In genomic region chr2:69154031-69154430, GRCh38 we compare ENCODE assay signal across 15 cellular contexts.
DNase-seq lines count a peak whose midpoint lies in the region; ATAC-seq and TF ChIP-seq lines count a peak whose summit lies in the region.
"Had no signal": no experiment of that assay in that cellular context is flagged by ENCODE, and none has a peak within 500 bp of the region (broad histone marks: within the 10 kb centered on the region; RNA-seq: fewer than 3 reads in every experiment).

No MANE protein-coding gene starts in this region.

- ATAC-seq in right cardiac atrium: no peak

- H3K27ac ChIP-seq in right cardiac atrium (ENCODE audit: low read length): peak overlapping the region; percentile 6
- peak overlapping the region in 1 of 2 donors; percentile 46 for H3K27ac ChIP-seq in right atrium auricular region
- H3K27ac ChIP-seq in vagina: peak overlapping the region; percentile 59
- H3K27ac ChIP-seq: SJCRH30, VCaP had no signal

- peaks cover 18% of the 10 kb centered on the region for H3K36me3 Mint-ChIP-seq in mesothelial cell of epicardium
- H3K36me3 Mint-ChIP-seq: activated naive CD8-positive, alpha-beta T cell had no signal

- WGBS in right cardiac atrium: 16% methylated on average over 2 of the region's 2 CpGs

- H3K4me3 Mint-ChIP-seq in mesothelial cell of epicardium: no peak overlapping the region
- H3K4me3 Mint-ChIP-seq: activated naive CD8-positive, alpha-beta T cell had no signal

- peaks cover 31% of the 10 kb centered on the region for H3K4me1 Mint-ChIP-seq in mesothelial cell of epicardium

- in situ Hi-C loops in G401 (cut with HindIII; ENCODE audit: low sequenced_read_pairs): no loop called here

- intact Hi-C loops in right cardiac atrium (cut with DNase I) (no loop called here), vagina (cut with DNase I) (loop anchor here (10.0 kb wide), 1 partner anchor 89 kb away; no protein-coding TSS in a partner anchor)

- H3K4me3 ChIP-seq in right cardiac atrium (ENCODE audit: low read length) (no peak overlapping the region), right atrium auricular region (no peak overlapping the region), vagina (no peak overlapping the region)
- H3K4me3 ChIP-seq: SJCRH30 had no signal

- H3K27me3 ChIP-seq in right cardiac atrium (ENCODE audit: control insufficient read depth, insufficient read depth) (no peaks in the 10 kb centered on the region), right atrium auricular region (no peaks in the 10 kb centered on the region), vagina (no peaks in the 10 kb centered on the region)
- H3K27me3 ChIP-seq: SJCRH30 had no signal

- H3K36me3 ChIP-seq in right atrium auricular region (no peaks in the 10 kb centered on the region), vagina (no peaks in the 10 kb centered on the region)

- H3K9me3 Mint-ChIP-seq in mesothelial cell of epicardium: no peaks in the 10 kb centered on the region

- TF ChIP-seq CTCF in right atrium auricular region (IDR thresholded peaks at IDR 0.05) (no peak), mesothelial cell of epicardium (IDR thresholded peaks at IDR 0.05; ENCODE audit: unreplicated experiment) (no peak), vagina (IDR thresholded peaks at IDR 0.05) (no peak)

- DNase-seq in right cardiac atrium (no peak), right atrium auricular region (ENCODE audit: low spot score) (no peak), dedifferentiated amniotic fluid mesenchymal stem cell (ENCODE audit: extremely low spot score) (peak; percentile 51), mesothelial cell of epicardium (ENCODE audit: low spot score in 2 of 2, unreplicated experiment in 2 of 2) (no peak), vagina (ENCODE audit: extremely low spot score in 2 of 2) (no peak), retina (no peak), G401 (ENCODE audit: low spot score) (no peak)
- no peak for DNase-seq in activated effector memory CD4-positive, alpha-beta T cell treated with Interleukin-2 at 50 U/mL for 16 hours
- DNase-seq: effector CD4-positive, alpha-beta T cell; NCI-H2081 treated with DMSO at 0.1 percent for 48 hours; SJCRH30; stimulated activated CD4-positive, alpha-beta T cell treated with anti-CD3 and anti-CD28 coated beads, Interleukin-15, amount 100 ng/mL, for 24 hours; trophoblast cell had no signal

- H3K9me3 ChIP-seq in right cardiac atrium (ENCODE audit: control insufficient read depth, low read length) (no peaks in the 10 kb centered on the region), right atrium auricular region (no peaks in the 10 kb centered on the region), vagina (no peaks in the 10 kb centered on the region)
- H3K9me3 ChIP-seq: SJCRH30 had no signal

- H3K4me1 ChIP-seq in right cardiac atrium (ENCODE audit: control insufficient read depth, insufficient read depth, low read length): peaks cover 9% of the 10 kb centered on the region
- peaks cover 0 to 40% of the 10 kb centered on the region in 2 donors for H3K4me1 ChIP-seq in right atrium auricular region
- peaks cover 30% of the 10 kb centered on the region for H3K4me1 ChIP-seq in vagina

- no peaks in the 10 kb centered on the region for H3K27me3 Mint-ChIP-seq in mesothelial cell of epicardium (ENCODE audit: low read depth)
- H3K27me3 Mint-ChIP-seq: activated naive CD8-positive, alpha-beta T cell had no signal

- peak overlapping the region; percentile 90 for H3K27ac Mint-ChIP-seq in mesothelial cell of epicardium
- H3K27ac Mint-ChIP-seq: activated naive CD8-positive, alpha-beta T cell had no signal

- TF ChIP-seq POLR2A in vagina (IDR thresholded peaks at IDR 0.05): no peak
